Comparison of ENCODE assay signal across 21 cellular contexts in genomic region chrX:72360326-72360725, GRCh38. TPM values are rescaled to one million over a fixed set of nuclear protein-coding genes. Genes with fewer than 3 reads are reported as not detected.
"Had no signal": no experiment of that assay in that cellular context is flagged by ENCODE, and none has a peak within 500 bp of the region (broad histone marks: within the 10 kb centered on the region; RNA-seq: fewer than 3 reads in every experiment).

No MANE protein-coding gene starts in this region.

- DNase-seq: stimulated activated CD4-positive, alpha-beta T cell treated with anti-CD3 and anti-CD28 coated beads, Interleukin-2, amount 100 ng/mL, for 48 hours; stimulated activated CD4-positive, alpha-beta T cell treated with anti-CD3 and anti-CD28 coated beads, Interleukin-4, amount 100 ng/mL, for 1 hour; stimulated activated CD4-positive, alpha-beta T cell treated with anti-CD3 and anti-CD28 coated beads, Interleukin-4, amount 100 ng/mL, for 24 hours; stimulated activated CD4-positive, alpha-beta T cell treated with anti-CD3 and anti-CD28 coated beads, Interleukin-4, amount 100 ng/mL, for 4 hours; stimulated activated CD8-positive, alpha-beta memory T cell treated with anti-CD3 and anti-CD28 coated beads, Interleukin-4, amount 100 ng/mL, for 48 hours; stimulated activated naive B cell treated with anti-CD40 and anti-IgM and Interleukin-4, amounts not matched to agents 10 μg/mL and 1 μg/mL and 100 μg/mL, for 72 hours; stimulated activated naive CD4-positive, alpha-beta T cell; stimulated activated naive CD4-positive, alpha-beta T cell treated with Interleukin-2 at 50 U/mL for 16 hours; stimulated activated naive CD8-positive, alpha-beta T cell treated with anti-CD3 and anti-CD28 coated beads, Interleukin-15, amount 100 ng/mL, for 72 hours; stimulated activated naive CD8-positive, alpha-beta T cell treated with anti-CD3 and anti-CD28 coated beads, Interleukin-15, Interleukin-2, amounts not matched to agents 100 U/mL and 50 U/mL, for 24 hours; stomach; substantia nigra; testis; thyroid gland; tibial artery; transverse colon; trophoblast cell; upper lobe of left lung; upper lobe of right lung; uterus had no signal

RNA-seq across cellular contexts. Expression of gene CITED1, which starts 54.6 kb away (rescaled TPM):
- total RNA-seq: ureter had no signal
